In genomic region chr6:28981833-28982475, GRCh38 we compare ENCODE assay signal across 1 cellular context.
TF ChIP-seq lines count a peak whose summit lies in the region.

No MANE protein-coding gene starts in this region.

TF ChIP-seq in HepG2, 621 proteins besides CTCF, POLR2A, EP300 and RAD21 (continued from another document and continues in another):
- TF ChIP-seq UBTF (CRISPR knock-in tag; IDR thresholded peaks at IDR 0.05) (peak; percentile 42; the same call in 1 of the 2 replicates), HIVEP1 (CRISPR knock-in tag; IDR thresholded peaks at IDR 0.05) (no peak), ZNF574 (CRISPR knock-in tag; IDR thresholded peaks at IDR 0.05) (peak; percentile 93), ATM (IDR thresholded peaks at IDR 0.05; ENCODE audit: borderline replicate concordance) (no peak), SETDB1 (CRISPR knock-in tag; IDR thresholded peaks at IDR 0.05; ENCODE audit: borderline replicate concordance) (no peak), TBX2 (CRISPR knock-in tag; IDR thresholded peaks at IDR 0.05; ENCODE audit: borderline replicate concordance) (peak; percentile 75), KMT2A (CRISPR knock-in tag; IDR thresholded peaks at IDR 0.05) (0 out of 2 replicates have a peak, but pooled peaks have one; percentile 25), ZFY (CRISPR knock-in tag; IDR thresholded peaks at IDR 0.05) (peak; percentile 17; the same call in 1 of the 2 replicates), CC2D1A (CRISPR knock-in tag; IDR thresholded peaks at IDR 0.05) (no peak), ZNF615 (CRISPR knock-in tag; IDR thresholded peaks at IDR 0.05; ENCODE audit: borderline replicate concordance) (no peak), ZNF709 (CRISPR knock-in tag; IDR thresholded peaks at IDR 0.05) (no peak), ZNF577 (CRISPR knock-in tag; IDR thresholded peaks at IDR 0.05; ENCODE audit: borderline replicate concordance, low read depth) (no peak), ZNF619 (CRISPR knock-in tag; IDR thresholded peaks at IDR 0.05) (no peak), KLF9 (CRISPR knock-in tag; IDR thresholded peaks at IDR 0.05; ENCODE audit: low read depth) (no peak), ZNF318 (CRISPR knock-in tag; IDR thresholded peaks at IDR 0.05) (no peak), CHD2 (IDR thresholded peaks at IDR 0.05; ENCODE audit: low read depth, low read length) (no peak), ZNF777 (CRISPR knock-in tag; IDR thresholded peaks at IDR 0.05) (peak; percentile 56; the same call in 1 of the 2 replicates), POLR2AphosphoS2 (IDR thresholded peaks at IDR 0.05; ENCODE audit: low read depth, low read length) (no peak), ZNF549 (CRISPR knock-in tag; IDR thresholded peaks at IDR 0.05) (no peak; the same call in 1 of the 2 replicates), ZNF225 (CRISPR knock-in tag; IDR thresholded peaks at IDR 0.05) (no peak), TBP (CRISPR knock-in tag; IDR thresholded peaks at IDR 0.05) (no peak), ZNF674 (CRISPR knock-in tag; IDR thresholded peaks at IDR 0.05; ENCODE audit: low read depth) (no peak), MTF1 (CRISPR knock-in tag; IDR thresholded peaks at IDR 0.05) (no peak), KDM5B (CRISPR knock-in tag; IDR thresholded peaks at IDR 0.05; ENCODE audit: borderline replicate concordance) (no peak), ZNF160 (CRISPR knock-in tag; IDR thresholded peaks at IDR 0.05) (no peak), ZZZ3 (CRISPR knock-in tag; IDR thresholded peaks at IDR 0.05; ENCODE audit: borderline replicate concordance) (0 out of 2 replicates have a peak, but pooled peaks have one; percentile 31), DZIP1 (CRISPR knock-in tag; IDR thresholded peaks at IDR 0.05) (no peak), ZNF883 (CRISPR knock-in tag; IDR thresholded peaks at IDR 0.05; ENCODE audit: not compliant biosample characterization) (peak; percentile 58), CENPT (CRISPR knock-in tag; IDR thresholded peaks at IDR 0.05; ENCODE audit: low read depth) (no peak), ZMAT5 (CRISPR knock-in tag; IDR thresholded peaks at IDR 0.05; ENCODE audit: borderline replicate concordance, low read depth) (no peak), ZNF710 (CRISPR knock-in tag; IDR thresholded peaks at IDR 0.05; ENCODE audit: borderline replicate concordance) (no peak), PHF21A (CRISPR knock-in tag; IDR thresholded peaks at IDR 0.05) (no peak), ZMYM2 (CRISPR knock-in tag; IDR thresholded peaks at IDR 0.05) (peak; percentile 73), ZNF747 (CRISPR knock-in tag; IDR thresholded peaks at IDR 0.05; ENCODE audit: borderline replicate concordance) (peak; percentile 74; the same call in 1 of the 2 replicates), BCL6 (CRISPR knock-in tag; IDR thresholded peaks at IDR 0.05) (peak; percentile 60), ZNF24 (IDR thresholded peaks at IDR 0.05) (peak; percentile 100), PBX3 (CRISPR knock-in tag; IDR thresholded peaks at IDR 0.05; ENCODE audit: borderline replicate concordance) (0 out of 2 replicates have a peak, but pooled peaks have one; percentile 12), ZNF740 (CRISPR knock-in tag; IDR thresholded peaks at IDR 0.05) (no peak)
